ENCODE assay signal across 7 cellular contexts in genomic region chr11:57932105-57932504, GRCh38.
"Had no signal": no experiment of that assay in that cellular context is flagged by ENCODE, and none has a peak within 500 bp of the region (broad histone marks: within the 10 kb centered on the region; RNA-seq: fewer than 3 reads in every experiment).

No MANE protein-coding gene starts in this region.

- ATAC-seq: HepG2, K562 had no signal

- H3K27ac ChIP-seq: HL-60 had no signal

- H3K4me3 ChIP-seq: K562 had no signal

- DNase-seq: IMR-90, KBM-7, KG1 had no signal

- H3K27ac Mint-ChIP-seq: IgD-negative memory B cell had no signal

- H3K36me3 Mint-ChIP-seq: IgD-negative memory B cell had no signal

- H3K4me1 Mint-ChIP-seq: IgD-negative memory B cell had no signal

- H3K4me3 Mint-ChIP-seq: IgD-negative memory B cell had no signal
